Comparison of ENCODE assay signal across 19 cellular contexts in the genomic region with DNA sequence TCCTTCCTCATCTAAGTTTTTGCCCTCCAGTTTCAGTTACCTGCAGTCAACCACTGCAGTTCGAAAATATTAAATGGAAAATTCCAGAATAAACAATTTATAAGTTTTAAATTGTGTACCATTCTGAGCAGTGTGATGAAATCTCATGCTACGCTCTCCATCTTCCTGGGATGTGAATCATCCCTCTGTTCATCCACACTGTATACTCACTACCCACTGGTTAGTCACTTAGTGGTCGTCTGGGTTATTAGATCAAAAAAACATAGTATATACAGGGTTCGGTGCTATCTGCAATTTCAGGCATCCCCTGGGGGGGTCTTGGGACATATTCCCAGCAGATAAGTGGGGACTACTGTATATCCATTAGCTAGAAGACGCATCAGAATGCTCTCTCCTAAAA.
DNase-seq lines count a peak whose midpoint lies in the region; ATAC-seq and TF ChIP-seq lines count a peak whose summit lies in the region.
"Had no signal": no experiment of that assay in that cellular context is flagged by ENCODE, and none has a peak within 500 bp of the region (broad histone marks: within the 10 kb centered on the region; RNA-seq: fewer than 3 reads in every experiment).

No MANE protein-coding gene starts in this region.

- H3K9me3 ChIP-seq in IMR-90 (ENCODE audit: control insufficient read depth, insufficient read depth, low read length): no peaks in the 10 kb centered on the region
- no peaks in the 10 kb centered on the region for H3K9me3 ChIP-seq in neural progenitor cell (ENCODE audit: low read depth)
- H3K9me3 ChIP-seq: BLaER1, neutrophil, upper lobe of left lung had no signal

- no peak overlapping the region for H2BK120ac ChIP-seq in IMR-90 (ENCODE audit: low read depth, low read length)

- no peak overlapping the region for H3K18ac ChIP-seq in IMR-90 (ENCODE audit: low read depth, low read length)

- H4K5ac ChIP-seq in IMR-90 (ENCODE audit: low read depth, low read length): no peak overlapping the region; the same call in 1 of the 2 replicates

- WGBS in IMR-90 (ENCODE audit: extremely low coverage in 2 of 2, insufficient read length in 1 of 2), 2 experiments: no CpG with 5 or more reads among the region's 5 CpGs

- H3K9me1 ChIP-seq in IMR-90 (ENCODE audit: insufficient read depth, low read length): peaks cover 5% of the 10 kb centered on the region

- TF ChIP-seq POLR2A in IMR-90 (IDR thresholded peaks at IDR 0.05; ENCODE audit: low read depth, low read length): no peak

- no peak for TF ChIP-seq RAD21 in IMR-90 (IDR thresholded peaks at IDR 0.05; ENCODE audit: low read length)

- BruUV-seq in IMR-90 (replicated peaks; lab: Mats Ljungman, UMichigan): no TSS peak

- no peak overlapping the region for H3K9ac ChIP-seq in IMR-90 (ENCODE audit: low read depth, low read length)
- no peak overlapping the region for H3K9ac ChIP-seq in neural progenitor cell
- H3K9ac ChIP-seq: BLaER1 had no signal

- no peaks in the 10 kb centered on the region for H3K36me3 Mint-ChIP-seq in natural killer cell treated with Interleukin-12 subunit alpha and Interleukin-12 subunit beta and Interleukin-15 and Interleukin-18, amount 100 ng/mL, for 72 hours
- H3K36me3 Mint-ChIP-seq in neural progenitor cell: peaks cover 6% of the 10 kb centered on the region

- H4K20me1 ChIP-seq in IMR-90 (ENCODE audit: insufficient read depth, low read length): no peaks in the 10 kb centered on the region
- H4K20me1 ChIP-seq in neural progenitor cell (ENCODE audit: low read depth): no peaks in the 10 kb centered on the region
- H4K20me1 ChIP-seq: BLaER1 had no signal

- H3K9me3 Mint-ChIP-seq in natural killer cell treated with Interleukin-12 subunit alpha and Interleukin-12 subunit beta and Interleukin-15 and Interleukin-18, amount 100 ng/mL, for 72 hours: no peaks in the 10 kb centered on the region
- H3K9me3 Mint-ChIP-seq in neural progenitor cell: no peaks in the 10 kb centered on the region
- H3K9me3 Mint-ChIP-seq: activated CD8-positive, alpha-beta T cell treated with anti-CD3 and anti-CD28 coated beads for 36 hours; activated T-helper 1 cell treated with anti-CD3 and anti-CD28 coated beads, Interleukin-12 subunit alpha, Interleukin-12 subunit beta, Interleukin-2, Interleukin-4 antibody, amounts not matched to agents 30 ng/mL and 10 ng/mL and 1 ng/mL, durations not matched to agents 14 hours and 24 hours and 36 hours; immature natural killer cell; stimulated activated memory B cell treated with anti-CD40 and anti-IgM and Interleukin-4, amounts not matched to agents 10 μg/mL and 1 μg/mL and 100 μg/mL, for 72 hours had no signal

- H3K36me3 ChIP-seq in IMR-90 (ENCODE audit: control insufficient read depth, insufficient read depth, low read length) (no peaks in the 10 kb centered on the region), neural progenitor cell (peaks cover under 1% of the 10 kb centered on the region)

- DNase-seq in AG20443 (ENCODE audit: low spot score) (peak; percentile 30), IMR-90 (peak; percentile 91), astrocyte of the spinal cord (ENCODE audit: low read depth, low spot score) (peak; percentile 67), hepatic stellate cell (ENCODE audit: low spot score) (peak; percentile 58), HT-29 (ENCODE audit: low spot score) (no peak), neural progenitor cell (ENCODE audit: low spot score) (no peak)
- DNase-seq in natural killer cell treated with Interleukin-12 subunit alpha and Interleukin-12 subunit beta and Interleukin-15 and Interleukin-18, amount 100 ng/mL, for 72 hours (ENCODE audit: low spot score): no peak
- DNase-seq: activated CD8-positive, alpha-beta T cell treated with anti-CD3 and anti-CD28 coated beads for 36 hours; H7; immature natural killer cell; mesendoderm; NCI-H1417 treated with DMSO at 0.1 percent for 48 hours; NCI-H2227 treated with DMSO at 0.1 percent for 48 hours; upper lobe of left lung had no signal

- no peak overlapping the region for H2BK20ac ChIP-seq in IMR-90 (ENCODE audit: low read depth, low read length)

- TF ChIP-seq CTCF in IMR-90 (conservative IDR thresholded peaks at IDR 0.05; ENCODE audit: low read depth, low read length) (no peak), astrocyte of the spinal cord (IDR thresholded peaks at IDR 0.05; ENCODE audit: low read depth, low read length) (no peak), neural progenitor cell (IDR thresholded peaks at IDR 0.05) (no peak)

- no peak overlapping the region for H2AK5ac ChIP-seq in IMR-90 (ENCODE audit: low read depth, low read length)

- dilution Hi-C loops in IMR-90 (cut with HindIII; ENCODE audit: low sequenced_read_pairs, unreplicated experiment): no loop called here

- POLR2A ChIA-PET in IMR-90 (lab: Charles Lee; ENCODE audit: unreplicated experiment): no interaction called here

- in situ Hi-C loops in IMR-90 (cut with MboI; ENCODE audit: low sequenced_read_pairs) (no loop called here), astrocyte of the spinal cord (cut with HindIII; ENCODE audit: low sequenced_read_pairs) (no loop called here)

- H3F3A ChIP-seq in neural progenitor cell (ENCODE audit: low read depth): no peaks in the 10 kb centered on the region

- peak overlapping the region; percentile 84 for H2BK5ac ChIP-seq in IMR-90 (ENCODE audit: low read depth, low read length, poor library complexity, severe bottlenecking)

- H3K4me1 Mint-ChIP-seq in natural killer cell treated with Interleukin-12 subunit alpha and Interleukin-12 subunit beta and Interleukin-15 and Interleukin-18, amount 100 ng/mL, for 72 hours (ENCODE audit: low read depth in 2 of 2): no peaks in the 10 kb centered on the region
- no peaks in the 10 kb centered on the region for H3K4me1 Mint-ChIP-seq in neural progenitor cell
- H3K4me1 Mint-ChIP-seq: immature natural killer cell; stimulated activated memory B cell treated with anti-CD40 and anti-IgM and Interleukin-4, amounts not matched to agents 10 μg/mL and 1 μg/mL and 100 μg/mL, for 72 hours had no signal

- H3K4ac ChIP-seq in IMR-90 (ENCODE audit: low read depth, low read length): no peak overlapping the region

- H3K27ac ChIP-seq in IMR-90 (ENCODE audit: insufficient read depth, low read length) (no peak overlapping the region), neural progenitor cell (no peak overlapping the region)
- H3K27ac ChIP-seq: BLaER1, neutrophil, upper lobe of left lung had no signal

- H3K4me3 Mint-ChIP-seq in natural killer cell treated with Interleukin-12 subunit alpha and Interleukin-12 subunit beta and Interleukin-15 and Interleukin-18, amount 100 ng/mL, for 72 hours: no peak overlapping the region
- H3K4me3 Mint-ChIP-seq in neural progenitor cell: no peak overlapping the region
- H3K4me3 Mint-ChIP-seq: activated CD8-positive, alpha-beta T cell treated with anti-CD3 and anti-CD28 coated beads for 36 hours; activated T-helper 1 cell treated with anti-CD3 and anti-CD28 coated beads, Interleukin-12 subunit alpha, Interleukin-12 subunit beta, Interleukin-2, Interleukin-4 antibody, amounts not matched to agents 30 ng/mL and 10 ng/mL and 1 ng/mL, durations not matched to agents 14 hours and 24 hours and 36 hours; immature natural killer cell; stimulated activated memory B cell treated with anti-CD40 and anti-IgM and Interleukin-4, amounts not matched to agents 10 μg/mL and 1 μg/mL and 100 μg/mL, for 72 hours had no signal

- ATAC-seq in IMR-90 (ENCODE audit: low read depth) (peak; percentile 99), HG02885 (IDR thresholded peaks at IDR 0.05; ENCODE audit: poor library complexity, unreplicated experiment) (no peak)
- ATAC-seq in natural killer cell treated with Interleukin-12 subunit alpha and Interleukin-12 subunit beta and Interleukin-15 and Interleukin-18, amount 100 ng/mL, for 72 hours: no peak
- ATAC-seq: activated CD8-positive, alpha-beta T cell treated with anti-CD3 and anti-CD28 coated beads for 36 hours; stimulated activated memory B cell treated with anti-CD40 and anti-IgM and Interleukin-4, amounts not matched to agents 10 μg/mL and 1 μg/mL and 100 μg/mL, for 72 hours had no signal

- H4K91ac ChIP-seq in IMR-90 (ENCODE audit: insufficient read depth, low read depth, low read length): no peak overlapping the region

- H3K14ac ChIP-seq in IMR-90 (replicated peaks; ENCODE audit: low read depth, low read length): no peak overlapping the region

- peaks cover 0 to 5% of the 10 kb centered on the region in 2 experiments; a peak in 1 of 4 replicates for H3K79me1 ChIP-seq in IMR-90 (ENCODE audit: low read depth in 1 of 2, low read length in 2 of 2)

- CTCF ChIA-PET in IMR-90 (lab: Yijun Ruan, JAX): interaction anchor here (1.0 kb wide), 1 partner anchor 13 kb away, joined by 6 read pairs; no protein-coding TSS in a partner anchor

- H3K56ac ChIP-seq in IMR-90 (ENCODE audit: extremely low read depth, insufficient read depth, low read length): no peak overlapping the region

- H3K4me3 ChIP-seq in IMR-90 (ENCODE audit: insufficient read depth, low read depth, low read length) (no peak overlapping the region), astrocyte of the spinal cord (ENCODE audit: low read depth, low read length) (no peak overlapping the region), neural progenitor cell (no peak overlapping the region)
- H3K4me3 ChIP-seq: BLaER1, upper lobe of left lung had no signal

- H2AK9ac ChIP-seq in IMR-90 (replicated peaks; ENCODE audit: low read depth, low read length, poor library complexity): no peak overlapping the region

- H3K27me3 Mint-ChIP-seq in natural killer cell treated with Interleukin-12 subunit alpha and Interleukin-12 subunit beta and Interleukin-15 and Interleukin-18, amount 100 ng/mL, for 72 hours: no peaks in the 10 kb centered on the region
- H3K27me3 Mint-ChIP-seq in neural progenitor cell (ENCODE audit: insufficient read depth, low read depth): no peaks in the 10 kb centered on the region
- H3K27me3 Mint-ChIP-seq: activated CD8-positive, alpha-beta T cell treated with anti-CD3 and anti-CD28 coated beads for 36 hours; stimulated activated memory B cell treated with anti-CD40 and anti-IgM and Interleukin-4, amounts not matched to agents 10 μg/mL and 1 μg/mL and 100 μg/mL, for 72 hours had no signal

- H3K79me2 ChIP-seq in neural progenitor cell (ENCODE audit: low read depth): no peaks in the 10 kb centered on the region

- no peak overlapping the region for H3K23ac ChIP-seq in IMR-90 (ENCODE audit: low read depth, low read length)

- no peaks in the 10 kb centered on the region for H3K27me3 ChIP-seq in IMR-90 (ENCODE audit: control insufficient read depth, insufficient read depth, low read length)
- H3K27me3 ChIP-seq in neural progenitor cell: no peaks in the 10 kb centered on the region
- H3K27me3 ChIP-seq: BLaER1, neutrophil, upper lobe of left lung had no signal

- H2BK15ac ChIP-seq in IMR-90 (ENCODE audit: low read depth, low read length): 0 out of 3 replicates have a peak overlapping the region, but pooled peaks have one; percentile 29

- H2AFZ ChIP-seq in IMR-90 (replicated peaks; ENCODE audit: low read length, poor library complexity) (no peak overlapping the region), neural progenitor cell (replicated peaks) (no peak overlapping the region)

- H3K4me1 ChIP-seq in IMR-90 (ENCODE audit: control insufficient read depth, insufficient read depth, low read length) (peaks cover 7% of the 10 kb centered on the region), neural progenitor cell (no peaks in the 10 kb centered on the region)
- H3K4me1 ChIP-seq: BLaER1, upper lobe of left lung had no signal

- H3K4me2 ChIP-seq in IMR-90 (ENCODE audit: low read depth, low read length) (peak overlapping the region; percentile 57; the same call in 1 of the 2 replicates), neural progenitor cell (no peak overlapping the region)
- H3K4me2 ChIP-seq: BLaER1 had no signal

- H4K8ac ChIP-seq in IMR-90 (ENCODE audit: low read depth in 2 of 2, low read length in 2 of 2): no peak overlapping the region

- intact Hi-C loops in IMR-90 (cut with micrococcal nuclease): no loop called here

- H3K27ac Mint-ChIP-seq in natural killer cell treated with Interleukin-12 subunit alpha and Interleukin-12 subunit beta and Interleukin-15 and Interleukin-18, amount 100 ng/mL, for 72 hours: no peak overlapping the region
- H3K27ac Mint-ChIP-seq in neural progenitor cell: no peak overlapping the region
- H3K27ac Mint-ChIP-seq: activated CD8-positive, alpha-beta T cell treated with anti-CD3 and anti-CD28 coated beads for 36 hours; activated T-helper 1 cell treated with anti-CD3 and anti-CD28 coated beads, Interleukin-12 subunit alpha, Interleukin-12 subunit beta, Interleukin-2, Interleukin-4 antibody, amounts not matched to agents 30 ng/mL and 10 ng/mL and 1 ng/mL, durations not matched to agents 14 hours and 24 hours and 36 hours; immature natural killer cell; stimulated activated memory B cell treated with anti-CD40 and anti-IgM and Interleukin-4, amounts not matched to agents 10 μg/mL and 1 μg/mL and 100 μg/mL, for 72 hours had no signal

Comparison
In these comparisons a context has a peak if more than half of its experiments do, and no peak if none do; other contexts are left out.
1. DNase-seq: peak in AG20443 (single experiment), IMR-90 (single experiment), astrocyte of the spinal cord (single experiment) and hepatic stellate cell (single experiment); none in HT-29 (single experiment), natural killer cell treated with Interleukin-12 subunit alpha and Interleukin-12 subunit beta and Interleukin-15 and Interleukin-18, amount 100 ng/mL, for 72 hours (single experiment) and neural progenitor cell (single experiment).